In the genomic region with DNA sequence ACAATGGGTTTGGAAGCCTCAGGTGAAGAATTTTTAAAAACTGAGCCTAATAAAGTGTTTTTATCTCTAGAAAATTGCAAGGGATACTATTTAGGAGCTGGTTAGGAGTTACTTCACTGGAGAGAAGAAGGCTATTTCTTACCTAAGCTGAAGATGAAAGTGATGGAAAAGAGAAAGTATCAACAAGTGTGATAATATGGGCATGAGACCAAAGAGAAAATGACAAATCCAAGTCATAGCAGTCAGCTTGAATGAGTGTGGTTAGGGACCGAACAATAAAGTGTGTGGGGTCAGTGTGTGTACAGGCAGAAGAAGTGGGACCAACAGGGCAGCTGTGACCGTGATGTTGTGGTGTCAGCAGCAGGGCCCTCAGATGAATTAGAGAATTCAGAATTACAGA, we compare ENCODE assay signal across 1 cellular context.
TF ChIP-seq lines count a peak whose summit lies in the region.

No MANE protein-coding gene starts in this region.

TF ChIP-seq in GM23338, 12 proteins besides CTCF, POLR2A, EP300 and RAD21 (continued from another document):
- TF ChIP-seq, protein P1, sequence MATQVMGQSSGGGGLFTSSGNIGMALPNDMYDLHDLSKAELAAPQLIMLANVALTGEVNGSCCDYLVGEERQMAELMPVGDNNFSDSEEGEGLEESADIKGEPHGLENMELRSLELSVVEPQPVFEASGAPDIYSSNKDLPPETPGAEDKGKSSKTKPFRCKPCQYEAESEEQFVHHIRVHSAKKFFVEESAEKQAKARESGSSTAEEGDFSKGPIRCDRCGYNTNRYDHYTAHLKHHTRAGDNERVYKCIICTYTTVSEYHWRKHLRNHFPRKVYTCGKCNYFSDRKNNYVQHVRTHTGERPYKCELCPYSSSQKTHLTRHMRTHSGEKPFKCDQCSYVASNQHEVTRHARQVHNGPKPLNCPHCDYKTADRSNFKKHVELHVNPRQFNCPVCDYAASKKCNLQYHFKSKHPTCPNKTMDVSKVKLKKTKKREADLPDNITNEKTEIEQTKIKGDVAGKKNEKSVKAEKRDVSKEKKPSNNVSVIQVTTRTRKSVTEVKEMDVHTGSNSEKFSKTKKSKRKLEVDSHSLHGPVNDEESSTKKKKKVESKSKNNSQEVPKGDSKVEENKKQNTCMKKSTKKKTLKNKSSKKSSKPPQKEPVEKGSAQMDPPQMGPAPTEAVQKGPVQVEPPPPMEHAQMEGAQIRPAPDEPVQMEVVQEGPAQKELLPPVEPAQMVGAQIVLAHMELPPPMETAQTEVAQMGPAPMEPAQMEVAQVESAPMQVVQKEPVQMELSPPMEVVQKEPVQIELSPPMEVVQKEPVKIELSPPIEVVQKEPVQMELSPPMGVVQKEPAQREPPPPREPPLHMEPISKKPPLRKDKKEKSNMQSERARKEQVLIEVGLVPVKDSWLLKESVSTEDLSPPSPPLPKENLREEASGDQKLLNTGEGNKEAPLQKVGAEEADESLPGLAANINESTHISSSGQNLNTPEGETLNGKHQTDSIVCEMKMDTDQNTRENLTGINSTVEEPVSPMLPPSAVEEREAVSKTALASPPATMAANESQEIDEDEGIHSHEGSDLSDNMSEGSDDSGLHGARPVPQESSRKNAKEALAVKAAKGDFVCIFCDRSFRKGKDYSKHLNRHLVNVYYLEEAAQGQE (IDR thresholded peaks at IDR 0.05; ENCODE audit: unreplicated experiment) = no peak
- no peak for TF ChIP-seq STAT1 (IDR thresholded peaks at IDR 0.05; ENCODE audit: unreplicated experiment)
- TF ChIP-seq, protein P2, sequence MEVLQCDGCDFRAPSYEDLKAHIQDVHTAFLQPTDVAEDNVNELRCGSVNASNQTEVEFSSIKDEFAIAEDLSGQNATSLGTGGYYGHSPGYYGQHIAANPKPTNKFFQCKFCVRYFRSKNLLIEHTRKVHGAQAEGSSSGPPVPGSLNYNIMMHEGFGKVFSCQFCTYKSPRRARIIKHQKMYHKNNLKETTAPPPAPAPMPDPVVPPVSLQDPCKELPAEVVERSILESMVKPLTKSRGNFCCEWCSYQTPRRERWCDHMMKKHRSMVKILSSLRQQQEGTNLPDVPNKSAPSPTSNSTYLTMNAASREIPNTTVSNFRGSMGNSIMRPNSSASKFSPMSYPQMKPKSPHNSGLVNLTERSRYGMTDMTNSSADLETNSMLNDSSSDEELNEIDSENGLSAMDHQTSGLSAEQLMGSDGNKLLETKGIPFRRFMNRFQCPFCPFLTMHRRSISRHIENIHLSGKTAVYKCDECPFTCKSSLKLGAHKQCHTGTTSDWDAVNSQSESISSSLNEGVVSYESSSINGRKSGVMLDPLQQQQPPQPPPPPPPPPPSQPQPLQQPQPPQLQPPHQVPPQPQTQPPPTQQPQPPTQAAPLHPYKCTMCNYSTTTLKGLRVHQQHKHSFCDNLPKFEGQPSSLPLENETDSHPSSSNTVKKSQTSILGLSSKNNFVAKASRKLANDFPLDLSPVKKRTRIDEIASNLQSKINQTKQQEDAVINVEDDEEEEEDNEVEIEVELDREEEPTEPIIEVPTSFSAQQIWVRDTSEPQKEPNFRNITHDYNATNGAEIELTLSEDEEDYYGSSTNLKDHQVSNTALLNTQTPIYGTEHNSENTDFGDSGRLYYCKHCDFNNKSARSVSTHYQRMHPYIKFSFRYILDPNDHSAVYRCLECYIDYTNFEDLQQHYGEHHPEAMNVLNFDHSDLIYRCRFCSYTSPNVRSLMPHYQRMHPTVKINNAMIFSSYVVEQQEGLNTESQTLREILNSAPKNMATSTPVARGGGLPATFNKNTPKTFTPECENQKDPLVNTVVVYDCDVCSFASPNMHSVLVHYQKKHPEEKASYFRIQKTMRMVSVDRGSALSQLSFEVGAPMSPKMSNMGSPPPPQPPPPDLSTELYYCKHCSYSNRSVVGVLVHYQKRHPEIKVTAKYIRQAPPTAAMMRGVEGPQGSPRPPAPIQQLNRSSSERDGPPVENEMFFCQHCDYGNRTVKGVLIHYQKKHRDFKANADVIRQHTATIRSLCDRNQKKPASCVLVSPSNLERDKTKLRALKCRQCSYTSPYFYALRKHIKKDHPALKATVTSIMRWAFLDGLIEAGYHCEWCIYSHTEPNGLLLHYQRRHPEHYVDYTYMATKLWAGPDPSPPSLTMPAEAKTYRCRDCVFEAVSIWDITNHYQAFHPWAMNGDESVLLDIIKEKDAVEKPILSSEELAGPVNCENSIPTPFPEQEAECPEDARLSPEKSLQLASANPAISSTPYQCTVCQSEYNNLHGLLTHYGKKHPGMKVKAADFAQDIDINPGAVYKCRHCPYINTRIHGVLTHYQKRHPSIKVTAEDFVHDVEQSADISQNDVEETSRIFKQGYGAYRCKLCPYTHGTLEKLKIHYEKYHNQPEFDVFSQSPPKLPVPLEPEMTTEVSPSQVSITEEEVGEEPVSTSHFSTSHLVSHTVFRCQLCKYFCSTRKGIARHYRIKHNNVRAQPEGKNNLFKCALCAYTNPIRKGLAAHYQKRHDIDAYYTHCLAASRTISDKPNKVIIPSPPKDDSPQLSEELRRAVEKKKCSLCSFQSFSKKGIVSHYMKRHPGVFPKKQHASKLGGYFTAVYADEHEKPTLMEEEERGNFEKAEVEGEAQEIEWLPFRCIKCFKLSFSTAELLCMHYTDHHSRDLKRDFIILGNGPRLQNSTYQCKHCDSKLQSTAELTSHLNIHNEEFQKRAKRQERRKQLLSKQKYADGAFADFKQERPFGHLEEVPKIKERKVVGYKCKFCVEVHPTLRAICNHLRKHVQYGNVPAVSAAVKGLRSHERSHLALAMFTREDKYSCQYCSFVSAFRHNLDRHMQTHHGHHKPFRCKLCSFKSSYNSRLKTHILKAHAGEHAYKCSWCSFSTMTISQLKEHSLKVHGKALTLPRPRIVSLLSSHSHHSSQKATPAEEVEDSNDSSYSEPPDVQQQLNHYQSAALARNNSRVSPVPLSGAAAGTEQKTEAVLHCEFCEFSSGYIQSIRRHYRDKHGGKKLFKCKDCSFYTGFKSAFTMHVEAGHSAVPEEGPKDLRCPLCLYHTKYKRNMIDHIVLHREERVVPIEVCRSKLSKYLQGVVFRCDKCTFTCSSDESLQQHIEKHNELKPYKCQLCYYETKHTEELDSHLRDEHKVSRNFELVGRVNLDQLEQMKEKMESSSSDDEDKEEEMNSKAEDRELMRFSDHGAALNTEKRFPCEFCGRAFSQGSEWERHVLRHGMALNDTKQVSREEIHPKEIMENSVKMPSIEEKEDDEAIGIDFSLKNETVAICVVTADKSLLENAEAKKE (CRISPR knock-in tag; IDR thresholded peaks at IDR 0.05) = no peak
- no peak for TF ChIP-seq JUNB (IDR thresholded peaks at IDR 0.05; ENCODE audit: unreplicated experiment)
- TF ChIP-seq ZNF331 (CRISPR knock-in tag; IDR thresholded peaks at IDR 0.05; ENCODE audit: low read depth) = no peak
